21 cellular contexts compared by ENCODE assay signal in the genomic region with DNA sequence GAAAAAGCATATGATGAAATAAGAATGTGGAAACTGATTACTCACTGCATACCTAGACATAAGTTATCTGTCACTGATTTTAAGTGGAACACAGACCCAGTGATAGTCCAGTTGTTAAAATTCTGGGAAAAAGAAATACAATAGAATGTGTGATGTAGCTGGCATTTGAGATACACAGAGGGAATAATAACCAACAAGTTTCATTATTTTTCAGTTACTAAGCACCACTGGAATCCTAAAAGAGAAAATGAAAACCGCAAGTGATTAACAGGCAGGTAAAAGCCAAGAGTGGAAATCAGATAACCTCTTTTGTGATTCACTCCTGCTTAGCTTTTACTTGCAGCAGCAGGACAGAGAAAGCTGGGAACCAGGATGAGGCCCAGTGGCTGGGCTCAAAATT.
DNase-seq lines count a peak whose midpoint lies in the region; ATAC-seq, FAIRE-seq and TF ChIP-seq lines count a peak whose summit lies in the region.
"Had no signal": no experiment of that assay in that cellular context is flagged by ENCODE, and none has a peak within 500 bp of the region (broad histone marks: within the 10 kb centered on the region; RNA-seq: fewer than 3 reads in every experiment).

No MANE protein-coding gene starts in this region.

- H3K27ac ChIP-seq in GM23338 (ENCODE audit: low read depth) (no peak overlapping the region), MM.1S (ENCODE audit: low read length) (no peak overlapping the region), keratinocyte (ENCODE audit: control insufficient read depth, insufficient read depth, low read length) (no peak overlapping the region)
- H3K27ac ChIP-seq: C4-2B had no signal

- no peaks in the 10 kb centered on the region for H3K36me3 Mint-ChIP-seq in GM23338 (ENCODE audit: low read depth)
- no peaks in the 10 kb centered on the region for H3K36me3 Mint-ChIP-seq in T-helper 17 cell (ENCODE audit: low read depth)
- H3K36me3 Mint-ChIP-seq: CD8-positive, alpha-beta memory T cell had no signal

- H3K4me2 ChIP-seq in GM23338 = no peak overlapping the region
- no peak overlapping the region for H3K4me2 ChIP-seq in MM.1S (ENCODE audit: low read depth, low read length)
- peak overlapping the region; percentile 47 for H3K4me2 ChIP-seq in keratinocyte (ENCODE audit: control insufficient read depth, extremely low read depth, insufficient read depth, low read depth, low read length)
- H3K4me2 ChIP-seq: SK-N-SH had no signal

- H3K9me1 ChIP-seq in keratinocyte (ENCODE audit: control insufficient read depth, extremely low read depth, insufficient read depth, low read length) = no peaks in the 10 kb centered on the region

- H3K9me2 ChIP-seq in GM23338 (ENCODE audit: insufficient read depth) = peaks cover 15% of the 10 kb centered on the region; the same call in 1 of the 2 replicates
- no peaks in the 10 kb centered on the region for H3K9me2 ChIP-seq in MM.1S (replicated peaks; ENCODE audit: insufficient read depth, low read length)
- H3K9me2 ChIP-seq: SK-N-SH had no signal

- H2AFZ ChIP-seq in GM23338 (peak overlapping the region; percentile 19; the same call in 1 of the 2 replicates), MM.1S (ENCODE audit: low read length) (no peak overlapping the region), keratinocyte (ENCODE audit: control insufficient read depth, low read length) (no peak overlapping the region)

- dilution Hi-C loops in keratinocyte (cut with MboI; ENCODE audit: extremely low pct_ligation_motif_present, low sequenced_read_pairs) = no loop called here

- H4K20me1 ChIP-seq in GM23338 (replicated peaks; ENCODE audit: insufficient read depth) (no peaks in the 10 kb centered on the region), MM.1S (ENCODE audit: insufficient read depth, low read length) (no peaks in the 10 kb centered on the region), keratinocyte (ENCODE audit: control insufficient read depth, extremely low read depth, insufficient read depth, low read length) (no peaks in the 10 kb centered on the region)

- TF ChIP-seq CTCF in GM23338 (conservative IDR thresholded peaks at IDR 0.05; ENCODE audit: low read depth in 2 of 2) = no peak
- no peak for TF ChIP-seq CTCF in MM.1S (IDR thresholded peaks at IDR 0.05; ENCODE audit: low read length)
- no peak for TF ChIP-seq CTCF in bronchial epithelial cell (IDR thresholded peaks at IDR 0.05; ENCODE audit: insufficient read depth, low read length, severe bottlenecking)
- no peak for TF ChIP-seq CTCF in keratinocyte (optimal IDR thresholded peaks at IDR 0.05 in 1 of 3, IDR thresholded peaks at IDR 0.05 in 1 of 3, conservative IDR thresholded peaks at IDR 0.05 in 1 of 3; ENCODE audit: extremely low read depth in 1 of 3, insufficient read depth in 2 of 3, low read length in 3 of 3)

- H3K9me3 Mint-ChIP-seq in GM23338 = no peaks in the 10 kb centered on the region

- no peaks in the 10 kb centered on the region for H3K4me1 ChIP-seq in GM23338 (ENCODE audit: insufficient read depth)
- peaks cover 11% of the 10 kb centered on the region for H3K4me1 ChIP-seq in MM.1S (ENCODE audit: low read length)
- peaks cover 13% of the 10 kb centered on the region for H3K4me1 ChIP-seq in keratinocyte (ENCODE audit: control insufficient read depth, extremely low read depth, insufficient read depth, low read length)

- H3K9me3 ChIP-seq in MM.1S (replicated peaks; ENCODE audit: insufficient read depth, low read length) (no peaks in the 10 kb centered on the region), keratinocyte (ENCODE audit: control insufficient read depth, low read depth, low read length) (no peaks in the 10 kb centered on the region), T-helper 17 cell (ENCODE audit: control insufficient read depth, low read length, poor library complexity, severe bottlenecking) (no peaks in the 10 kb centered on the region)
- H3K9me3 ChIP-seq: SK-N-SH had no signal

- no peaks in the 10 kb centered on the region for H3K79me2 ChIP-seq in GM23338 (replicated peaks; ENCODE audit: insufficient read depth)
- no peaks in the 10 kb centered on the region for H3K79me2 ChIP-seq in MM.1S (ENCODE audit: low read length)
- no peaks in the 10 kb centered on the region for H3K79me2 ChIP-seq in keratinocyte (ENCODE audit: control insufficient read depth, insufficient read depth, low read length)

- peak; percentile 15 for DNase-seq in GM23338 (ENCODE audit: low spot score)
- peak; percentile 48 for DNase-seq in MM.1S
- peak; percentile 46 for DNase-seq in bronchial epithelial cell (ENCODE audit: low read depth)
- peak; percentile 17 for DNase-seq in keratinocyte (ENCODE audit: low read depth, low spot score)
- DNase-seq in T-helper 17 cell = no peak
- no peak for DNase-seq in H4 (ENCODE audit: low spot score)
- DNase-seq: Calu3; CD8-positive, alpha-beta memory T cell; DMS153; NCI-H1092 treated with DMSO at 0.1 percent for 48 hours; NCI-H1436 treated with DMSO at 0.1 percent for 48 hours; NCI-H1930; NCI-H510A; SIG-M5; SK-N-SH had no signal

- H3K27ac Mint-ChIP-seq in GM23338 (no peak overlapping the region; the same call in 1 of the 2 replicates), T-helper 17 cell (no peak overlapping the region)
- H3K27ac Mint-ChIP-seq: CD8-positive, alpha-beta memory T cell had no signal

- H3K4me1 Mint-ChIP-seq in GM23338 (peaks cover 7% of the 10 kb centered on the region; the same call in 2 of the 3 replicates), T-helper 17 cell (no peaks in the 10 kb centered on the region)
- H3K4me1 Mint-ChIP-seq: CD8-positive, alpha-beta memory T cell had no signal

- ATAC-seq in GM23338 (peak; percentile 27; the same call in 1 of the 3 replicates), T-helper 17 cell (no peak), HG03135 (IDR thresholded peaks at IDR 0.05; ENCODE audit: unreplicated experiment) (no peak), HG03565 (IDR thresholded peaks at IDR 0.05; ENCODE audit: unreplicated experiment) (no peak)

- H3K36me3 ChIP-seq in GM23338 (ENCODE audit: insufficient read depth) (no peaks in the 10 kb centered on the region), MM.1S (replicated peaks; ENCODE audit: insufficient read depth, low read length) (no peaks in the 10 kb centered on the region), bronchial epithelial cell (ENCODE audit: control insufficient read depth, insufficient read depth, low read length) (no peaks in the 10 kb centered on the region), keratinocyte (ENCODE audit: control insufficient read depth in 2 of 2, extremely low read depth in 1 of 2, insufficient read depth in 2 of 2, low read length in 2 of 2) (no peaks in the 10 kb centered on the region)

- H3K4me3 ChIP-seq in GM23338 = no peak overlapping the region
- no peak overlapping the region for H3K4me3 ChIP-seq in MM.1S (ENCODE audit: low read length)
- no peak overlapping the region for H3K4me3 ChIP-seq in bronchial epithelial cell (ENCODE audit: low read depth, low read length)
- no peak overlapping the region for H3K4me3 ChIP-seq in keratinocyte (ENCODE audit: control insufficient read depth in 2 of 3, extremely low read depth in 1 of 3, insufficient read depth in 2 of 3, low read depth in 1 of 3, low read length in 3 of 3)

- H3K27me3 ChIP-seq in GM23338 (ENCODE audit: insufficient read depth) (no peaks in the 10 kb centered on the region), MM.1S (replicated peaks; ENCODE audit: insufficient read depth, low read length) (no peaks in the 10 kb centered on the region), bronchial epithelial cell (ENCODE audit: control insufficient read depth, insufficient read depth, low read length) (no peaks in the 10 kb centered on the region), keratinocyte (ENCODE audit: control insufficient read depth, extremely low read depth, insufficient read depth, low read length) (no peaks in the 10 kb centered on the region)

- no peak overlapping the region for H3K9ac ChIP-seq in MM.1S (ENCODE audit: low read length)
- H3K9ac ChIP-seq in keratinocyte (ENCODE audit: control insufficient read depth, extremely low read depth, insufficient read depth, low read length) = no peak overlapping the region
- H3K9ac ChIP-seq: SK-N-SH had no signal

- FAIRE-seq in bronchial epithelial cell (lab: Jason Lieb, UNC) (no peak), keratinocyte (lab: Jason Lieb, UNC) (peak; percentile 63)
- FAIRE-seq: A204.1, GM12892, H54 had no signal

- no peak overlapping the region for H3K4me3 Mint-ChIP-seq in GM23338
- no peak overlapping the region for H3K4me3 Mint-ChIP-seq in T-helper 17 cell
- H3K4me3 Mint-ChIP-seq: CD8-positive, alpha-beta memory T cell had no signal

- no peaks in the 10 kb centered on the region for H3K27me3 Mint-ChIP-seq in GM23338 (ENCODE audit: insufficient read depth, low read depth, poor library complexity)
- no peaks in the 10 kb centered on the region for H3K27me3 Mint-ChIP-seq in T-helper 17 cell
- H3K27me3 Mint-ChIP-seq: CD8-positive, alpha-beta memory T cell had no signal

- H3F3A ChIP-seq in GM23338 (replicated peaks; ENCODE audit: low read depth) (no peaks in the 10 kb centered on the region), MM.1S (ENCODE audit: insufficient read depth, low read length) (no peaks in the 10 kb centered on the region)

TF ChIP-seq in GM23338, 12 proteins besides CTCF, POLR2A, EP300 and RAD21 (continues in another document):
- TF ChIP-seq, protein P1, sequence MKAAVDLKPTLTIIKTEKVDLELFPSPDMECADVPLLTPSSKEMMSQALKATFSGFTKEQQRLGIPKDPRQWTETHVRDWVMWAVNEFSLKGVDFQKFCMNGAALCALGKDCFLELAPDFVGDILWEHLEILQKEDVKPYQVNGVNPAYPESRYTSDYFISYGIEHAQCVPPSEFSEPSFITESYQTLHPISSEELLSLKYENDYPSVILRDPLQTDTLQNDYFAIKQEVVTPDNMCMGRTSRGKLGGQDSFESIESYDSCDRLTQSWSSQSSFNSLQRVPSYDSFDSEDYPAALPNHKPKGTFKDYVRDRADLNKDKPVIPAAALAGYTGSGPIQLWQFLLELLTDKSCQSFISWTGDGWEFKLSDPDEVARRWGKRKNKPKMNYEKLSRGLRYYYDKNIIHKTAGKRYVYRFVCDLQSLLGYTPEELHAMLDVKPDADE (IDR thresholded peaks at IDR 0.05) = no peak
- no peak for TF ChIP-seq STAT1 (IDR thresholded peaks at IDR 0.05; ENCODE audit: unreplicated experiment)

Comparison
In these comparisons a context has a peak if more than half of its experiments do, and no peak if none do; other contexts are left out.
1. DNase-seq: peak in GM23338 (single experiment), MM.1S (single experiment), bronchial epithelial cell (single experiment) and keratinocyte (single experiment); none in T-helper 17 cell (0 of 3) and H4 (single experiment).